Comparison of ENCODE assay signal across 16 cellular contexts in genomic region chr17:35972945-35973332, GRCh38. TPM values are rescaled to one million over a fixed set of nuclear protein-coding genes. Genes with fewer than 3 reads are reported as not detected.
DNase-seq lines count a peak whose midpoint lies in the region; ATAC-seq and TF ChIP-seq lines count a peak whose summit lies in the region.
"Had no signal": no experiment of that assay in that cellular context is flagged by ENCODE, and none has a peak within 500 bp of the region (broad histone marks: within the 10 kb centered on the region; RNA-seq: fewer than 3 reads in every experiment).

No MANE protein-coding gene starts in this region.

- no peaks in the 10 kb centered on the region for H3K9me3 Mint-ChIP-seq in Caco-2 (ENCODE audit: unreplicated experiment)
- no peaks in the 10 kb centered on the region for H3K9me3 Mint-ChIP-seq in endodermal cell
- H3K9me3 Mint-ChIP-seq in WTC11: no peaks in the 10 kb centered on the region
- H3K9me3 Mint-ChIP-seq: CD14-positive monocyte had no signal

- POLR2A ChIA-PET in Caco-2 (lab: Charles Lee) (no interaction called here), WTC11 (lab: Charles Lee) (no interaction called here)

- no peak overlapping the region for H3K9ac ChIP-seq in endodermal cell (ENCODE audit: extremely low read depth, low read length, poor library complexity, severe bottlenecking)
- peak overlapping the region in 1 of 2 donors; percentile 29 for H3K9ac ChIP-seq in liver (ENCODE audit: low read depth in 1 of 2, low read length in 2 of 2)
- no peak overlapping the region for H3K9ac ChIP-seq in subcutaneous abdominal adipose tissue (ENCODE audit: low read length in 5 of 5)

- no peaks in the 10 kb centered on the region for H3K36me3 ChIP-seq in Caco-2 (ENCODE audit: control insufficient read depth, insufficient read depth, low read length)
- no peaks in the 10 kb centered on the region for H3K36me3 ChIP-seq in endodermal cell (ENCODE audit: control insufficient read depth, insufficient read depth, low read length)
- peaks cover 0 to 3% (median 2%) of the 10 kb centered on the region in 4 donors for H3K36me3 ChIP-seq in liver (ENCODE audit: control insufficient read depth in 4 of 4, insufficient read depth in 3 of 4, low read depth in 1 of 4, low read length in 3 of 4)
- H3K36me3 ChIP-seq in subcutaneous abdominal adipose tissue (ENCODE audit: control insufficient read depth in 5 of 5, insufficient read depth in 5 of 5, low read length in 5 of 5): no peaks in the 10 kb centered on the region

- ATAC-seq in WTC11: no peak

- H3K4me1 ChIP-seq in Caco-2: peaks cover 54% of the 10 kb centered on the region
- peaks cover 4% of the 10 kb centered on the region for H3K4me1 ChIP-seq in endodermal cell (ENCODE audit: control insufficient read depth, insufficient read depth, low read length)
- H3K4me1 ChIP-seq in liver (ENCODE audit: control insufficient read depth in 4 of 4, insufficient read depth in 4 of 4, low read length in 3 of 4): peaks cover 11 to 77% (median 67%) of the 10 kb centered on the region in 4 donors
- H3K4me1 ChIP-seq in subcutaneous abdominal adipose tissue (ENCODE audit: control insufficient read depth in 5 of 5, insufficient read depth in 5 of 5, low read length in 5 of 5): peaks cover 2 to 41% (median 14%) of the 10 kb centered on the region in 5 donors

- no TSS peak for BruUV-seq in Caco-2 (replicated peaks; lab: Mats Ljungman, UMichigan)

- H3K9me3 ChIP-seq in Caco-2 (no peaks in the 10 kb centered on the region), endodermal cell (ENCODE audit: control insufficient read depth, low read length) (no peaks in the 10 kb centered on the region), liver (ENCODE audit: control insufficient read depth in 4 of 4, low read length in 3 of 4) (no peaks in the 10 kb centered on the region), subcutaneous abdominal adipose tissue (ENCODE audit: control insufficient read depth in 5 of 5, low read length in 5 of 5) (no peaks in the 10 kb centered on the region)
- H3K9me3 ChIP-seq: A549 had no signal

- H3K4me3 ChIP-seq in Caco-2 (ENCODE audit: low read depth, low read length) (no peak overlapping the region), endodermal cell (ENCODE audit: low read length) (no peak overlapping the region), liver (ENCODE audit: low read depth in 1 of 3, low read length in 3 of 3) (no peak overlapping the region), subcutaneous abdominal adipose tissue (ENCODE audit: low read depth in 1 of 5, low read length in 5 of 5) (no peak overlapping the region)
- H3K4me3 ChIP-seq: A549 had no signal

- 92 to 96% methylated on average over 2 to 4 of the region's 4 CpGs for WGBS in endodermal cell (ENCODE audit: insufficient coverage in 1 of 2, insufficient read length in 1 of 2), 2 experiments
- WGBS in liver: 43% methylated on average over 4 of the region's 4 CpGs

- CTCF ChIA-PET in Caco-2 (lab: Charles Lee): interaction anchor here (0.7 to 2.0 kb wide), 5 partner anchors 9 to 561 kb away, joined by 5 to 15 read pairs (median 8); partner anchors contain the start of genes MYO19 and PIGW
- CTCF ChIA-PET in WTC11 (lab: Charles Lee): interaction anchor here (1.3 to 7.3 kb wide), 3 partner anchors 100 to 510 kb away, joined by 4 to 78 read pairs (median 10); no protein-coding TSS in a partner anchor

- H3K27me3 Mint-ChIP-seq in Caco-2 (ENCODE audit: insufficient read depth, unreplicated experiment) (no peaks in the 10 kb centered on the region), endodermal cell (ENCODE audit: insufficient read depth) (no peaks in the 10 kb centered on the region), WTC11 (ENCODE audit: low read depth) (no peaks in the 10 kb centered on the region; the same call in 1 of the 2 replicates)

- H3K27ac Mint-ChIP-seq in Caco-2 (ENCODE audit: unreplicated experiment) (peak overlapping the region; percentile 89), endodermal cell (peak overlapping the region; percentile 14), WTC11 (no peak overlapping the region)

- no peak overlapping the region for H3K27ac ChIP-seq in endodermal cell (ENCODE audit: low read depth, low read length)
- peak overlapping the region; percentile 87 to 91 for H3K27ac ChIP-seq in liver (ENCODE audit: low read depth in 1 of 2, low read length in 2 of 2)
- H3K27ac ChIP-seq in subcutaneous abdominal adipose tissue (ENCODE audit: low read depth, low read length): peak overlapping the region; percentile 27
- H3K27ac ChIP-seq: A549 had no signal

- H3K4me1 Mint-ChIP-seq in Caco-2 (ENCODE audit: low read depth, unreplicated experiment) (peaks cover 21% of the 10 kb centered on the region), endodermal cell (peaks cover 24% of the 10 kb centered on the region), WTC11 (no peaks in the 10 kb centered on the region)

- intact Hi-C loops in Caco-2 (cut with micrococcal nuclease; ENCODE audit: unreplicated experiment): loop anchor here (5.0 kb wide), 1 partner anchor 514 kb away; the partner anchor contains the start of gene ZNHIT3

- H3K36me3 Mint-ChIP-seq in Caco-2 (ENCODE audit: insufficient read depth, unreplicated experiment) (no peaks in the 10 kb centered on the region), endodermal cell (ENCODE audit: low read depth) (no peaks in the 10 kb centered on the region), WTC11 (no peaks in the 10 kb centered on the region)
- H3K36me3 Mint-ChIP-seq: CD14-positive monocyte had no signal

- no peak for TF ChIP-seq RAD21 in liver (IDR thresholded peaks at IDR 0.05)

- TF ChIP-seq CTCF in Caco-2 (IDR thresholded peaks at IDR 0.05; ENCODE audit: insufficient read depth in 1 of 2, low read depth in 1 of 2, low read length in 1 of 2, severe bottlenecking in 1 of 2, unreplicated experiment in 1 of 2) (no peak), endodermal cell (conservative IDR thresholded peaks at IDR 0.05) (no peak), liver (IDR thresholded peaks at IDR 0.05; ENCODE audit: low read depth, low read length, missing input control) (no peak), WTC11 (IDR thresholded peaks at IDR 0.05) (no peak)

- H3K27me3 ChIP-seq in Caco-2 (replicated peaks; ENCODE audit: control insufficient read depth, insufficient read depth, low read length) (no peaks in the 10 kb centered on the region), endodermal cell (ENCODE audit: control insufficient read depth, insufficient read depth, low read length, poor library complexity, severe bottlenecking) (no peaks in the 10 kb centered on the region), liver (ENCODE audit: control insufficient read depth in 4 of 4, insufficient read depth in 4 of 4, low read length in 3 of 4) (no peaks in the 10 kb centered on the region), subcutaneous abdominal adipose tissue (ENCODE audit: control insufficient read depth in 5 of 5, insufficient read depth in 4 of 5, low read length in 5 of 5) (peaks cover 0 to 1% (median 0%) of the 10 kb centered on the region in 5 donors)

- H3K4me3 Mint-ChIP-seq in Caco-2 (ENCODE audit: unreplicated experiment) (peak overlapping the region; percentile 52), endodermal cell (no peak overlapping the region), WTC11 (no peak overlapping the region)
- H3K4me3 Mint-ChIP-seq: CD14-positive monocyte had no signal

- DNase-seq in Caco-2 (peak in 1 of 2 experiments; percentile 41), endodermal cell (no peak), WTC11 (ENCODE audit: low spot score) (no peak), DMS 273 treated with DMSO at 0.1 percent for 48 hours (lab: John Stamatoyannopoulos, UW) (no peak), dedifferentiated amniotic fluid mesenchymal stem cell (ENCODE audit: extremely low spot score) (no peak)
- DNase-seq: COR-L47, DMS53, H7, NCI-H1417 treated with DMSO at 0.1 percent for 48 hours, NCI-H2029 treated with DMSO at 0.1 percent for 48 hours, NCI-H524, PC-3 had no signal

TF ChIP-seq in liver, 16 proteins besides CTCF, POLR2A, EP300 and RAD21:
- TF ChIP-seq SP1 (IDR thresholded peaks at IDR 0.05) (no peak), FOXA2 (IDR thresholded peaks at IDR 0.05) (no peak), TAF1 (conservative IDR thresholded peaks at IDR 0.05) (no peak), GABPA (IDR thresholded peaks at IDR 0.05 in 1 of 2, conservative IDR thresholded peaks at IDR 0.05 in 1 of 2) (no peak), HNF4A (conservative IDR thresholded peaks at IDR 0.05) (no peak)

TF ChIP-seq in WTC11, 78 proteins besides CTCF, POLR2A, EP300 and RAD21 (continues in another document):
- TF ChIP-seq HMGA2 (CRISPR knock-in tag; IDR thresholded peaks at IDR 0.05): no peak

RNA-seq across cellular contexts. Expression of gene CCL16, which starts 8.4 kb away (rescaled TPM):
- total RNA-seq in Caco-2 (2022): not detected in 2 replicates
- total RNA-seq in endodermal cell: not detected
- polyA plus RNA-seq in endodermal cell (2013, experiment 1 of 2): not detected
- not detected for polyA plus RNA-seq in endodermal cell (2013, experiment 2 of 2)
- total RNA-seq in liver: 10 to 100 TPM in 1 of 2 donors, under 1 TPM in 1; 0.65 to 22.3 TPM
- 10 to 100 TPM in 1 of 2 donors, 1 to 10 TPM in 1; 8.1 to 21.7 TPM for polyA plus RNA-seq in liver
- not detected in 3 replicates for total RNA-seq in WTC11 (2021)
- total RNA-seq: H7, PC-3 had no signal
- polyA plus RNA-seq: A549, CD14-positive monocyte had no signal

RNA-seq across cellular contexts. Expression of gene CCL14, which starts 13.6 kb away (rescaled TPM):
- total RNA-seq in Caco-2 (2022): not detected in 2 replicates
- not detected for total RNA-seq in endodermal cell
- not detected for polyA plus RNA-seq in endodermal cell (2013, experiment 1 of 2)
- not detected for polyA plus RNA-seq in endodermal cell (2013, experiment 2 of 2)
- total RNA-seq in liver: 10 to 100 TPM in 1 of 2 donors, 1 to 10 TPM in 1; 1.9 to 11.6 TPM
- polyA plus RNA-seq in liver: 100 to 1,000 TPM in 1 of 2 donors, 10 to 100 TPM in 1; 68.7 to 124 TPM
- not detected in 3 replicates for total RNA-seq in WTC11 (2021)
- total RNA-seq: H7, PC-3 had no signal
- polyA plus RNA-seq: A549, CD14-positive monocyte had no signal

RNA-seq across cellular contexts. Expression of gene CCL15, which starts 28.4 kb away (rescaled TPM):
- 0.30 and 0.52 TPM in 2 replicates for total RNA-seq in Caco-2 (2022)
- total RNA-seq in endodermal cell: not detected
- not detected for polyA plus RNA-seq in endodermal cell (2013, experiment 1 of 2)
- polyA plus RNA-seq in endodermal cell (2013, experiment 2 of 2): not detected
- total RNA-seq in liver: 10 to 100 TPM in 1 of 2 donors, 1 to 10 TPM in 1; 9.2 to 14.1 TPM
- 10 to 100 TPM in 1 of 2 donors, 1 to 10 TPM in 1; 8.8 to 27.8 TPM for polyA plus RNA-seq in liver
- total RNA-seq in WTC11 (2021): not detected in 3 replicates
- total RNA-seq: H7, PC-3 had no signal
- polyA plus RNA-seq: CD14-positive monocyte had no signal

RNA-seq across cellular contexts. Expression of gene LYZL6, which starts 29.4 kb away (rescaled TPM):
- total RNA-seq in Caco-2 (2022) (not detected in 2 replicates), endodermal cell (not detected), liver (not detected), WTC11 (2021) (not detected in 3 replicates)
- not detected for polyA plus RNA-seq in endodermal cell (2013, experiment 1 of 2)
- not detected for polyA plus RNA-seq in endodermal cell (2013, experiment 2 of 2)
- polyA plus RNA-seq in liver: not detected
- total RNA-seq: H7, PC-3 had no signal
- polyA plus RNA-seq: A549, CD14-positive monocyte had no signal

RNA-seq across cellular contexts. Expression of gene RDM1, which starts 42.4 kb away (rescaled TPM):
- total RNA-seq in Caco-2 (2022) (9.9 and 12.9 TPM in 2 replicates), endodermal cell (10 to 100 TPM in 1 of 2 donors, 1 to 10 TPM in 1; 5.3 to 14.2 TPM), liver (1 to 10 TPM in 1 of 2 donors, not detected in 1; 1.9 TPM), WTC11 (2021) (4.7 to 6.4 TPM (median 5.2 TPM) in 3 replicates)
- 20.2 TPM for polyA plus RNA-seq in endodermal cell (2013, experiment 1 of 2)
- 16.8 TPM for polyA plus RNA-seq in endodermal cell (2013, experiment 2 of 2)
- polyA plus RNA-seq in liver: under 1 TPM; 0.29 to 0.42 TPM
- polyA plus RNA-seq: CD14-positive monocyte had no signal
